19 cellular contexts compared by ENCODE assay signal in the genomic region with DNA sequence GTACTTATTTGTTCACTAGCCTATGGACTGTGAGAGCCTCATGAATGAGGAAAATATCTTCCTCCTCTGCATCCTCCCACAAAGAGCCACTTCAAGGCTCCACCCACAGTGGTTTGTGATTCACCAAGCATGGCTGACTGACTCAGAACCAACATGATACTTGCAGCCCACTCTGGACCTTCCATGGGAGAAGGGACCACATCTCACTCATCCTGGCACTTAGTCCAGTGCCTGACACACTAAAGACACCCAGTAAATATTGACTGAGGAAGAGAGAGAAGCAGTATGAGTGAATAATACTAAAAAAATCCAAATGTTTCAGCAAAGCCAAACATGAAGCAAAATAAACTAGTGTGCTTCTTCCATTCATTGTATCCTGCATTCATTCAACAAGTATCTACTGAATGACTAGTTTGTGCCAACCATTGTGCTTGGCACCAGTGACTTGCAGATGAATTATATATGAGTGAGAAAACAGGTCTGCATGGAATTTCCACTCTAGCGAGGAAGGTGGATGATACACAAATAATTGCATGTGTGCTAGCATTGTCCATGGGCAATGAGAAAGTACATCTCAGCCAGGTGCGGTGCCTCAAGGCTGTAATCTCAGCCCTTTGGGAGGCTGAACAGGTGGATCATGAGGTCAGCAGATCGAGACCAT. TPM values are rescaled to one million over a fixed set of nuclear protein-coding genes. Genes with fewer than 3 reads are reported as not detected.
A peak's percentile ranks its signal among the peaks of the same experiment; 100 is the strongest.
DNase-seq lines count a peak whose midpoint lies in the region; ATAC-seq, FAIRE-seq and TF ChIP-seq lines count a peak whose summit lies in the region.
"Had no signal": no experiment of that assay in that cellular context is flagged by ENCODE, and none has a peak within 500 bp of the region (broad histone marks: within the 10 kb centered on the region; RNA-seq: fewer than 3 reads in every experiment).

No MANE protein-coding gene starts in this region.

- DNase-seq in activated CD4-positive, alpha-beta T cell treated with anti-CD3 and anti-CD28 coated beads for 48 hours, result peak; percentile 8
- no peak for DNase-seq in activated CD4-positive, alpha-beta T cell treated with anti-CD3 and anti-CD28 coated beads for 1 hour
- peak; percentile 94 for DNase-seq in RPMI7951 (ENCODE audit: low read depth)
- DNase-seq in fibroblast of lung (ENCODE audit: low read depth in 2 of 2), result peak; percentile 60 to 96
- DNase-seq in stromal cell of bone marrow (ENCODE audit: low read depth), result peak; percentile 96
- DNase-seq in GM19239 (ENCODE audit: insufficient read length, low spot score), result no peak
- no peak for DNase-seq in NCI-H748 (lab: John Stamatoyannopoulos, UW; ENCODE audit: unreplicated experiment)
- no peak for DNase-seq in left ventricle myocardium superior
- DNase-seq: activated CD4-positive, CD25-positive, alpha-beta regulatory T cell treated with anti-CD3 and anti-CD28 coated beads, Interleukin-2, amount 50 U/mL, for 72 hours; caudate nucleus; DND-41; immature natural killer cell; naive thymus-derived CD8-positive, alpha-beta T cell; NCI-H748 treated with DMSO at 0.1 percent for 48 hours; transverse colon had no signal

- no peaks in the 10 kb centered on the region for H3K9me3 ChIP-seq in fibroblast of lung (ENCODE audit: control insufficient read depth, insufficient read depth, low read depth, low read length)
- H3K9me3 ChIP-seq: transverse colon had no signal

- no peak overlapping the region for H2AFZ ChIP-seq in fibroblast of lung (ENCODE audit: low read length)

- peaks cover 97% of the 10 kb centered on the region for H3K79me2 ChIP-seq in fibroblast of lung (ENCODE audit: control insufficient read depth, insufficient read depth, low read length)

- intact Hi-C loops in left ventricle myocardium superior (cut with micrococcal nuclease), result no loop called here

- peaks cover 43% of the 10 kb centered on the region for H3K4me1 ChIP-seq in fibroblast of lung (ENCODE audit: control insufficient read depth, extremely low read depth, insufficient read depth, low read length)
- H3K4me1 ChIP-seq: transverse colon had no signal

- ATAC-seq in left ventricle myocardium superior, result no peak
- ATAC-seq: naive thymus-derived CD8-positive, alpha-beta T cell; sciatic nerve had no signal

- H3K4me3 ChIP-seq in fibroblast of lung (replicated peaks in 1 of 4; ENCODE audit: control extremely low read depth in 1 of 4, insufficient read depth in 1 of 4, low read depth in 3 of 4, low read length in 4 of 4), result no peak overlapping the region
- H3K4me3 ChIP-seq: SK-N-MC, transverse colon had no signal

- no peaks in the 10 kb centered on the region for H3K27me3 ChIP-seq in fibroblast of lung (ENCODE audit: control insufficient read depth, insufficient read depth, low read length)
- H3K27me3 ChIP-seq: transverse colon had no signal

- no peak for FAIRE-seq in GM19239 (lab: Jason Lieb, UNC)

- no peak for TF ChIP-seq CTCF in fibroblast of lung (conservative IDR thresholded peaks at IDR 0.05 in 1 of 2, IDR thresholded peaks at IDR 0.05 in 1 of 2; ENCODE audit: low read depth in 1 of 2, low read length in 2 of 2)

- H3K36me3 ChIP-seq in fibroblast of lung (ENCODE audit: control insufficient read depth, insufficient read depth, low read length), result peaks cover 8% of the 10 kb centered on the region
- H3K36me3 ChIP-seq: transverse colon had no signal

- no peaks in the 10 kb centered on the region for H4K20me1 ChIP-seq in fibroblast of lung (ENCODE audit: control insufficient read depth, extremely low read depth, insufficient read depth, low read length)

- peak overlapping the region; percentile 74 for H3K27ac ChIP-seq in fibroblast of lung (ENCODE audit: insufficient read depth, low read length)
- H3K27ac ChIP-seq: HL-60, SK-N-MC, transverse colon had no signal

- H3K9ac ChIP-seq in fibroblast of lung (ENCODE audit: insufficient read depth, low read length), result no peak overlapping the region

- peak overlapping the region; percentile 66 for H3K4me2 ChIP-seq in fibroblast of lung (ENCODE audit: extremely low read depth, insufficient read depth, low read length)

RNA-seq across cellular contexts. Expression of gene BLID, which starts 54.9 kb away (rescaled TPM):
- total RNA-seq in RPMI7951 (2014; rRNA removed; shearing (Covaris generic)), result 1.9 and 3.4 TPM in 2 replicates
- total RNA-seq in fibroblast of lung, result 3.6 and 7.9 TPM in 2 replicates
- 0.09 and 0.32 TPM in 2 replicates for polyA plus RNA-seq in fibroblast of lung
- 0.16 TPM in 1 of 2 replicates, not detected in the other for polyA plus RNA-seq in fibroblast of lung (2012)
- not detected in 2 replicates for polyA minus RNA-seq in fibroblast of lung (ENCODE audit: low replicate concordance)
- total RNA-seq in left ventricle myocardium superior, result not detected
- total RNA-seq: naive thymus-derived CD8-positive, alpha-beta T cell; transverse colon had no signal
- polyA plus RNA-seq: esophagus; immature natural killer cell; naive thymus-derived CD8-positive, alpha-beta T cell had no signal

Comparison
In these comparisons a context has a peak if more than half of its experiments do, and no peak if none do; other contexts are left out.
1. DNase-seq: peak in activated CD4-positive, alpha-beta T cell treated with anti-CD3 and anti-CD28 coated beads for 48 hours (single experiment), RPMI7951 (single experiment), fibroblast of lung (2 of 2) and stromal cell of bone marrow (single experiment); none in activated CD4-positive, alpha-beta T cell treated with anti-CD3 and anti-CD28 coated beads for 1 hour (single experiment), GM19239 (single experiment), NCI-H748 (single experiment) and left ventricle myocardium superior (single experiment).